ENCODE assay signal across 1 cellular context in the genomic region with DNA sequence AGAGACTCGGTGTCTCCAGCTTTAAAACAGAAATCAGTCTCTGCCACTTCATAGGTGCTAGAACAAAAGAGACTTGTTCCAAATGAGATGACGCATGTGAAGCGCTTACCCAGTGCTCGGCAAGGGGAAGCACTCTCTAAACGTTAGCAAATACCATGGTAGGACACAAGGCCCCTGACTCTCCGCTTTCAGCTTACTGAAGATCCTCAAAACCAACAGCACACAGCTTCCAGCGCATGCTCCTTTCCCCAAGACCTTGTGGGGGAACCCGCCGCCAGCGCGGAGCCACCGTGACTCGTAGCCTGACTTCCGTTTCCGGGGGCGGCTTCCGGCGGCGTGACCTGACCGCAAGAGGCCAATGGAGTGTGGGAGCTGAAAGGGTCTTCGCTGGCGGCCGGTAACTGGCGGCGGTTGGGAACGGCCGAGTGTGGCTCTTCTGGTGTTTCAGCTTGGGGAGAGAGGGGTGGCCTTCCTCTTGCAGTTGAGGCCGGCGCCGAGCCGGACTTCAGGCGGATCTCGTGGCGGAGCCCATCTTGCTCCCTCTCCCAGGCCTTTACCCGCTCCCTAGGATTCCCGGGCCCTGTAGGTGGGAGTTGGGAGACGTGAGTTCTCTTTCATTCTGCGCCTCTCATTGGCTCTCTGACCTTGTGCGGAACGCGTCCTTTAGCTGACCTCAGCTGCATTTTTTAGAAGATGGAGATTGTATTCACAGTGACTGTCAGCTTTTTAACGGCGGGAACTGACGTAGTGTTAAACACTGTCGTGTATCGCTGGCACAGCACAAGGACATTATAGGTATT.
TF ChIP-seq lines count a peak whose summit lies in the region.

Gene THUMPD3, plus strand, starts transcription at position 324 of the 800 bp plus-strand sequence. CDS start 2,015 bp downstream, outside the sequence.

TF ChIP-seq in A549, 52 proteins besides CTCF, POLR2A, EP300 and RAD21 (continued from another document):
- no peak; the same call in 1 of the 2 replicates for TF ChIP-seq REST (IDR thresholded peaks at IDR 0.05)
- TF ChIP-seq CEBPB (IDR thresholded peaks at IDR 0.05): no peak
- no peak for TF ChIP-seq NPAS2 (CRISPR knock-in tag; IDR thresholded peaks at IDR 0.05; ENCODE audit: borderline replicate concordance)
- no peak for TF ChIP-seq HOXA7 (CRISPR knock-in tag; IDR thresholded peaks at IDR 0.05)
- no peak for TF ChIP-seq CBX2 (IDR thresholded peaks at IDR 0.05; ENCODE audit: borderline replicate concordance, low read depth)
- TF ChIP-seq TP53 (CRISPR knock-in tag; IDR thresholded peaks at IDR 0.05): no peak
- no peak for TF ChIP-seq BHLHE40 (IDR thresholded peaks at IDR 0.05; ENCODE audit: low read depth, low read length)
- peak; percentile 21; the same call in 1 of the 2 replicates for TF ChIP-seq KDM5A (IDR thresholded peaks at IDR 0.05)
- 0 out of 2 replicates have a peak, but pooled peaks have one; percentile 20 for TF ChIP-seq FOSB (CRISPR knock-in tag; IDR thresholded peaks at IDR 0.05)
- TF ChIP-seq USF2 (IDR thresholded peaks at IDR 0.05): peak; percentile 70
- TF ChIP-seq ELK1 (IDR thresholded peaks at IDR 0.05; ENCODE audit: low read depth, low read length): no peak
- TF ChIP-seq, protein P1, sequence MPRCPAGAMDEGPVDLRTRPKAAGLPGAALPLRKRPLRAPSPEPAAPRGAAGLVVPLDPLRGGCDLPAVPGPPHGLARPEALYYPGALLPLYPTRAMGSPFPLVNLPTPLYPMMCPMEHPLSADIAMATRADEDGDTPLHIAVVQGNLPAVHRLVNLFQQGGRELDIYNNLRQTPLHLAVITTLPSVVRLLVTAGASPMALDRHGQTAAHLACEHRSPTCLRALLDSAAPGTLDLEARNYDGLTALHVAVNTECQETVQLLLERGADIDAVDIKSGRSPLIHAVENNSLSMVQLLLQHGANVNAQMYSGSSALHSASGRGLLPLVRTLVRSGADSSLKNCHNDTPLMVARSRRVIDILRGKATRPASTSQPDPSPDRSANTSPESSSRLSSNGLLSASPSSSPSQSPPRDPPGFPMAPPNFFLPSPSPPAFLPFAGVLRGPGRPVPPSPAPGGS (IDR thresholded peaks at IDR 0.05): peak; percentile 87; the same call in 1 of the 3 replicates
- no peak for TF ChIP-seq HDAC2 (IDR thresholded peaks at IDR 0.05)
- TF ChIP-seq SMC3 (IDR thresholded peaks at IDR 0.05): no peak
- no peak for TF ChIP-seq POLR2AphosphoS2 (conservative IDR thresholded peaks at IDR 0.05; ENCODE audit: low read length)
- TF ChIP-seq, protein P2, sequence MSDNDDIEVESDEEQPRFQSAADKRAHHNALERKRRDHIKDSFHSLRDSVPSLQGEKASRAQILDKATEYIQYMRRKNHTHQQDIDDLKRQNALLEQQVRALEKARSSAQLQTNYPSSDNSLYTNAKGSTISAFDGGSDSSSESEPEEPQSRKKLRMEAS (IDR thresholded peaks at IDR 0.05): peak; percentile 98
- no peak for TF ChIP-seq NR3C1 (IDR thresholded peaks at IDR 0.05)
- no peak for TF ChIP-seq CHD2 (IDR thresholded peaks at IDR 0.05; ENCODE audit: low read length, partially characterized antibody)
- no peak; the same call in 1 of the 2 replicates for TF ChIP-seq GATA3 (IDR thresholded peaks at IDR 0.05; ENCODE audit: borderline replicate concordance)
- no peak for TF ChIP-seq CBX8 (IDR thresholded peaks at IDR 0.05)
- peak; percentile 84 to 97 for TF ChIP-seq JUN (IDR thresholded peaks at IDR 0.05)
- peak; percentile 96 for TF ChIP-seq MAFK (IDR thresholded peaks at IDR 0.05; ENCODE audit: partially characterized antibody)
- TF ChIP-seq ZSCAN20 (CRISPR knock-in tag; IDR thresholded peaks at IDR 0.05): no peak
- peak; percentile 89 for TF ChIP-seq MYC (IDR thresholded peaks at IDR 0.05; ENCODE audit: borderline replicate concordance, low read length)
- TF ChIP-seq HOXB13 (CRISPR knock-in tag; IDR thresholded peaks at IDR 0.05; ENCODE audit: low read depth): no peak
- 0 out of 2 replicates have a peak, but pooled peaks have one; percentile 32 for TF ChIP-seq HEYL (CRISPR knock-in tag; IDR thresholded peaks at IDR 0.05)
- TF ChIP-seq SREBF2 (IDR thresholded peaks at IDR 0.05): 0 out of 2 replicates have a peak, but pooled peaks have one; percentile 7
- TF ChIP-seq, protein P3, sequence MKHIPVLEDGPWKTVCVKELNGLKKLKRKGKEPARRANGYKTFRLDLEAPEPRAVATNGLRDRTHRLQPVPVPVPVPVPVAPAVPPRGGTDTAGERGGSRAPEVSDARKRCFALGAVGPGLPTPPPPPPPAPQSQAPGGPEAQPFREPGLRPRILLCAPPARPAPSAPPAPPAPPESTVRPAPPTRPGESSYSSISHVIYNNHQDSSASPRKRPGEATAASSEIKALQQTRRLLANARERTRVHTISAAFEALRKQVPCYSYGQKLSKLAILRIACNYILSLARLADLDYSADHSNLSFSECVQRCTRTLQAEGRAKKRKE (CRISPR knock-in tag; IDR thresholded peaks at IDR 0.05; ENCODE audit: low read depth): peak; percentile 35; the same call in 1 of the 2 replicates
- TF ChIP-seq, protein P4, sequence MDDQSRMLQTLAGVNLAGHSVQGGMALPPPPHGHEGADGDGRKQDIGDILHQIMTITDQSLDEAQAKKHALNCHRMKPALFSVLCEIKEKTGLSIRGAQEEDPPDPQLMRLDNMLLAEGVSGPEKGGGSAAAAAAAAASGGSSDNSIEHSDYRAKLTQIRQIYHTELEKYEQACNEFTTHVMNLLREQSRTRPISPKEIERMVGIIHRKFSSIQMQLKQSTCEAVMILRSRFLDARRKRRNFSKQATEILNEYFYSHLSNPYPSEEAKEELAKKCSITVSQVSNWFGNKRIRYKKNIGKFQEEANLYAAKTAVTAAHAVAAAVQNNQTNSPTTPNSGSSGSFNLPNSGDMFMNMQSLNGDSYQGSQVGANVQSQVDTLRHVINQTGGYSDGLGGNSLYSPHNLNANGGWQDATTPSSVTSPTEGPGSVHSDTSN (IDR thresholded peaks at IDR 0.05): no peak
- peak; percentile 57; the same call in 1 of the 2 replicates for TF ChIP-seq RARB (CRISPR knock-in tag; IDR thresholded peaks at IDR 0.05)
- no peak for TF ChIP-seq RNF2 (IDR thresholded peaks at IDR 0.05; ENCODE audit: borderline replicate concordance, low read depth)
- TF ChIP-seq HOXB5 (CRISPR knock-in tag; IDR thresholded peaks at IDR 0.05): peak; percentile 82; the same call in 1 of the 2 replicates
- TF ChIP-seq JUNB (IDR thresholded peaks at IDR 0.05): no peak
- TF ChIP-seq CHD4 (IDR thresholded peaks at IDR 0.05; ENCODE audit: borderline replicate concordance): no peak
- peak; percentile 96 for TF ChIP-seq PHF8 (IDR thresholded peaks at IDR 0.05; ENCODE audit: borderline replicate concordance, low read depth)
- no peak for TF ChIP-seq KDM1A (IDR thresholded peaks at IDR 0.05; ENCODE audit: low read depth)
- TF ChIP-seq, protein P5, sequence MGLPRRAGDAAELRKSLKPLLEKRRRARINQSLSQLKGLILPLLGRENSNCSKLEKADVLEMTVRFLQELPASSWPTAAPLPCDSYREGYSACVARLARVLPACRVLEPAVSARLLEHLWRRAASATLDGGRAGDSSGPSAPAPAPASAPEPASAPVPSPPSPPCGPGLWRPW (IDR thresholded peaks at IDR 0.05): no peak
- no peak for TF ChIP-seq RCOR1 (IDR thresholded peaks at IDR 0.05; ENCODE audit: low read depth, low read length)
- no peak for TF ChIP-seq FOSL2 (IDR thresholded peaks at IDR 0.05)
- peak; percentile 62 for TF ChIP-seq FOSL2 (CRISPR knock-in tag; IDR thresholded peaks at IDR 0.05)
